Comparison of ENCODE assay signal across 10 cellular contexts in genomic region chr12:47302111-47302597, GRCh38.
DNase-seq lines count a peak whose midpoint lies in the region; ATAC-seq and TF ChIP-seq lines count a peak whose summit lies in the region.
"Had no signal": no experiment of that assay in that cellular context is flagged by ENCODE, and none has a peak within 500 bp of the region (broad histone marks: within the 10 kb centered on the region; RNA-seq: fewer than 3 reads in every experiment).

No MANE protein-coding gene starts in this region.

- no peak for DNase-seq in activated CD4-positive, alpha-beta T cell treated with anti-CD3 and anti-CD28 coated beads, Interleukin-2, amount 10 ng/mL, durations not matched to agents 24 days and 14 days
- DNase-seq in activated CD4-positive, alpha-beta T cell treated with anti-CD3 and anti-CD28 coated beads, Interleukin-2, amount 10 ng/mL, durations not matched to agents 7 days and 5 days = no peak
- DNase-seq in NCI-H69 (lab: John Stamatoyannopoulos, UW) = peak; percentile 65
- peak; percentile 49 for DNase-seq in renal cortical epithelial cell (ENCODE audit: low read depth)
- no peak for DNase-seq in SKM-1 treated with dmso at 0.1 percent for 144 hours (lab: John Stamatoyannopoulos, UW; ENCODE audit: unreplicated experiment)
- DNase-seq in right atrium auricular region (ENCODE audit: low spot score) = no peak
- no peak for DNase-seq in NCI-H1105 (lab: John Stamatoyannopoulos, UW)

- H3K36me3 Mint-ChIP-seq in activated CD4-positive, alpha-beta T cell treated with anti-CD3 and anti-CD28 coated beads, Interleukin-2, amount 10 ng/mL, durations not matched to agents 24 days and 14 days (ENCODE audit: low read depth) = peaks cover 40% of the 10 kb centered on the region
- H3K36me3 Mint-ChIP-seq in activated CD4-positive, alpha-beta T cell treated with anti-CD3 and anti-CD28 coated beads, Interleukin-2, amount 10 ng/mL, durations not matched to agents 7 days and 5 days (ENCODE audit: low read depth) = peaks cover 34% of the 10 kb centered on the region

- intact Hi-C loops in activated CD4-positive, alpha-beta T cell treated with anti-CD3 and anti-CD28 coated beads, Interleukin-2, amount 10 ng/mL, durations not matched to agents 24 days and 14 days (cut with micrococcal nuclease) = no loop called here

- H3K27me3 Mint-ChIP-seq in activated CD4-positive, alpha-beta T cell treated with anti-CD3 and anti-CD28 coated beads, Interleukin-2, amount 10 ng/mL, durations not matched to agents 24 days and 14 days = no peaks in the 10 kb centered on the region
- H3K27me3 Mint-ChIP-seq in activated CD4-positive, alpha-beta T cell treated with anti-CD3 and anti-CD28 coated beads, Interleukin-2, amount 10 ng/mL, durations not matched to agents 7 days and 5 days = no peaks in the 10 kb centered on the region

- H3K27me3 ChIP-seq in right atrium auricular region = no peaks in the 10 kb centered on the region
- H3K27me3 ChIP-seq: tibial nerve had no signal

- H3K4me1 ChIP-seq in right atrium auricular region = no peaks in the 10 kb centered on the region
- H3K4me1 ChIP-seq: tibial nerve had no signal

- CTCF ChIA-PET in activated CD4-positive, alpha-beta T cell treated with anti-CD3 and anti-CD28 coated beads, Interleukin-2, amount 10 ng/mL, durations not matched to agents 7 days and 5 days (lab: Charles Lee) = interaction anchor here (0.6 to 1.6 kb wide), 8 partner anchors 18 to 231 kb away, joined by 3 to 5 read pairs (median 3); no protein-coding TSS in a partner anchor

- peak overlapping the region; percentile 12 for H3K4me3 Mint-ChIP-seq in activated CD4-positive, alpha-beta T cell treated with anti-CD3 and anti-CD28 coated beads, Interleukin-2, amount 10 ng/mL, durations not matched to agents 24 days and 14 days
- no peak overlapping the region for H3K4me3 Mint-ChIP-seq in activated CD4-positive, alpha-beta T cell treated with anti-CD3 and anti-CD28 coated beads, Interleukin-2, amount 10 ng/mL, durations not matched to agents 7 days and 5 days

- peak; percentile 75 for ATAC-seq in HG02610 (IDR thresholded peaks at IDR 0.05; ENCODE audit: unreplicated experiment)
- ATAC-seq: Panc1 had no signal

- H3K27ac Mint-ChIP-seq in activated CD4-positive, alpha-beta T cell treated with anti-CD3 and anti-CD28 coated beads, Interleukin-2, amount 10 ng/mL, durations not matched to agents 24 days and 14 days = peak overlapping the region; percentile 76
- no peak overlapping the region for H3K27ac Mint-ChIP-seq in activated CD4-positive, alpha-beta T cell treated with anti-CD3 and anti-CD28 coated beads, Interleukin-2, amount 10 ng/mL, durations not matched to agents 7 days and 5 days

- TF ChIP-seq CTCF in right atrium auricular region (IDR thresholded peaks at IDR 0.05) = no peak

- no peaks in the 10 kb centered on the region for H3K36me3 ChIP-seq in right atrium auricular region
- H3K36me3 ChIP-seq: tibial nerve had no signal

- no peak overlapping the region for H3K27ac ChIP-seq in right atrium auricular region
- H3K27ac ChIP-seq: tibial nerve had no signal

- POLR2A ChIA-PET in activated CD4-positive, alpha-beta T cell treated with anti-CD3 and anti-CD28 coated beads, Interleukin-2, amount 10 ng/mL, durations not matched to agents 7 days and 5 days (lab: Charles Lee) = no interaction called here

- no peaks in the 10 kb centered on the region for H3K9me3 ChIP-seq in right atrium auricular region
- H3K9me3 ChIP-seq: tibial nerve had no signal

- H3K9me3 Mint-ChIP-seq in activated CD4-positive, alpha-beta T cell treated with anti-CD3 and anti-CD28 coated beads, Interleukin-2, amount 10 ng/mL, durations not matched to agents 24 days and 14 days = peaks cover 17% of the 10 kb centered on the region
- H3K9me3 Mint-ChIP-seq in activated CD4-positive, alpha-beta T cell treated with anti-CD3 and anti-CD28 coated beads, Interleukin-2, amount 10 ng/mL, durations not matched to agents 7 days and 5 days = peaks cover 33% of the 10 kb centered on the region

- H3K4me3 ChIP-seq in right atrium auricular region = no peak overlapping the region
- H3K4me3 ChIP-seq: tibial nerve had no signal

- H3K4me1 Mint-ChIP-seq in activated CD4-positive, alpha-beta T cell treated with anti-CD3 and anti-CD28 coated beads, Interleukin-2, amount 10 ng/mL, durations not matched to agents 24 days and 14 days = peaks cover 52% of the 10 kb centered on the region
- H3K4me1 Mint-ChIP-seq in activated CD4-positive, alpha-beta T cell treated with anti-CD3 and anti-CD28 coated beads, Interleukin-2, amount 10 ng/mL, durations not matched to agents 7 days and 5 days = peaks cover 60% of the 10 kb centered on the region

Comparison
In these comparisons a context has a peak if more than half of its experiments do, and no peak if none do; other contexts are left out.
1. DNase-seq: peak in NCI-H69 (single experiment) and renal cortical epithelial cell (single experiment); none in activated CD4-positive, alpha-beta T cell treated with anti-CD3 and anti-CD28 coated beads, Interleukin-2, amount 10 ng/mL, durations not matched to agents 24 days and 14 days (single experiment), activated CD4-positive, alpha-beta T cell treated with anti-CD3 and anti-CD28 coated beads, Interleukin-2, amount 10 ng/mL, durations not matched to agents 7 days and 5 days (single experiment), SKM-1 treated with dmso at 0.1 percent for 144 hours (single experiment), right atrium auricular region (single experiment) and NCI-H1105 (single experiment).